In the genomic region with DNA sequence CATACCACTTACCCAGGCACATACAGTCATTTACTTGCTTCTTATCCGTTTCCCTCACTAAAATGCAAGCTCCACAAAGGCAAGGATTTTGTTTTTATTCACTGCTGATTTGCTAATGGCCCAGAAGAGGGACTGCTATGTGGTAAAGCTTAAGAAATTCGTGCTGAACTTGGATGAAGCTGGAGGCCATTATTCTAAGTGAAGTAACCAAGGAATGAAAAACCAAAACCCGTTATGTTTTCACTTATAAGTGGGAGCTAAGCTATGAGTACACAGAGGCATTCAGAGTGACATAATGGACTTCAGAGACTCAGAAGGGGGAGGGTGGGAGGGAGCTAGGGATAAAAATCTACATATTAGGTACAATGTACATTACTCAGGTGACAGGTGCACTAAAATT, we compare ENCODE assay signal across 18 cellular contexts.
"Had no signal": no experiment of that assay in that cellular context is flagged by ENCODE, and none has a peak within 500 bp of the region (broad histone marks: within the 10 kb centered on the region; RNA-seq: fewer than 3 reads in every experiment).

No MANE protein-coding gene starts in this region.

- H3K27ac Mint-ChIP-seq: activated naive CD4-positive, alpha-beta T cell treated with anti-CD3 and anti-CD28 coated beads for 36 hours; activated naive CD8-positive, alpha-beta T cell treated with anti-CD3 and anti-CD28 coated beads, Interleukin-2, amount 50 U/mL, for 24 hours; effector memory CD8-positive, alpha-beta T cell; nephron had no signal

- H3K4me1 Mint-ChIP-seq: activated naive CD8-positive, alpha-beta T cell treated with anti-CD3 and anti-CD28 coated beads, Interleukin-2, amount 50 U/mL, for 24 hours had no signal

- ATAC-seq: activated naive CD8-positive, alpha-beta T cell treated with anti-CD3 and anti-CD28 coated beads, Interleukin-2, amount 50 U/mL, for 24 hours; activated T-cell treated with anti-CD3 and anti-CD28 coated beads, Interleukin-2, amount 50 U/mL, for 4 hours; effector memory CD8-positive, alpha-beta T cell; left colon; lower lobe of right lung; right cardiac atrium had no signal

- H3K4me3 Mint-ChIP-seq: activated naive CD4-positive, alpha-beta T cell treated with anti-CD3 and anti-CD28 coated beads for 36 hours; activated naive CD8-positive, alpha-beta T cell treated with anti-CD3 and anti-CD28 coated beads, Interleukin-2, amount 50 U/mL, for 24 hours; activated T-cell treated with anti-CD3 and anti-CD28 coated beads, Interleukin-2, amount 50 U/mL, for 4 hours; effector memory CD8-positive, alpha-beta T cell; nephron had no signal

- H3K9me3 Mint-ChIP-seq: activated naive CD8-positive, alpha-beta T cell treated with anti-CD3 and anti-CD28 coated beads, Interleukin-2, amount 50 U/mL, for 24 hours; effector memory CD8-positive, alpha-beta T cell; nephron had no signal

- H3K27me3 Mint-ChIP-seq: activated naive CD8-positive, alpha-beta T cell treated with anti-CD3 and anti-CD28 coated beads, Interleukin-2, amount 50 U/mL, for 24 hours had no signal

- DNase-seq: activated CD4-positive, alpha-beta T cell treated with anti-CD3 and anti-CD28 coated beads, Interleukin-2, amount 50 U/mL, for 1 hour; activated CD4-positive, CD25-positive, alpha-beta regulatory T cell; activated CD8-positive, alpha-beta memory T cell treated with anti-CD3 and anti-CD28 coated beads, Interleukin-2, amount 50 U/mL, for 4 hours; activated naive CD4-positive, alpha-beta T cell treated with anti-CD3 and anti-CD28 coated beads for 36 hours; activated naive CD8-positive, alpha-beta T cell treated with anti-CD3 and anti-CD28 coated beads, Interleukin-2, amount 50 U/mL, for 24 hours; activated T-cell treated with anti-CD3 and anti-CD28 coated beads, Interleukin-2, amount 50 U/mL, for 4 hours; effector memory CD8-positive, alpha-beta T cell; hypothalamus; islet precursor cell; left colon; lower lobe of right lung; stimulated activated CD4-positive, alpha-beta T cell treated with anti-CD3 and anti-CD28 coated beads, Interleukin-2, amount 100 ng/mL, for 24 hours; stimulated activated naive CD4-positive, alpha-beta T cell treated with Interleukin-2 at 50 U/mL for 16 hours; substantia nigra; tibial artery; uterus had no signal
